Comparison of ENCODE assay signal across 21 cellular contexts in the genomic region with DNA sequence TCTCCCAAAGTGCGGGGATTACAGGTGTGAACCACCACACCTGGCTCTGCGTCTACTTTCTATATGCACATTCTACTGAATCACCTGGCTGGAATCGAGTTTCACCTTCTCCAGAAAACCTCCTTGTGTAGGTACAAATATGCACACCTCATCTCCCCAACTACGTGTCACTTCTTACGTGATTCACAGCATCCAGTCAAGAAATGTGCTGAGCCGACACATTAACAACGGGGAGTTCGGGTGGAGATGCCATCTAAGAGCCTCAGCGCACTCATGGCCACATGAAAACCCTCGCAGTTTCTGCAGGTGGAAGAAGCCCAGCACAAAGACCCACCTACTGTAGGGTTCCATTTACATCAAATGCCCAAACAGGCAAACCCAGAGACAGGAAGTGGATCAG. TPM values are rescaled to one million over a fixed set of nuclear protein-coding genes. Genes with fewer than 3 reads are reported as not detected.
DNase-seq lines count a peak whose midpoint lies in the region; ATAC-seq, FAIRE-seq and TF ChIP-seq lines count a peak whose summit lies in the region.
"Had no signal": no experiment of that assay in that cellular context is flagged by ENCODE, and none has a peak within 500 bp of the region (broad histone marks: within the 10 kb centered on the region; RNA-seq: fewer than 3 reads in every experiment).

No MANE protein-coding gene starts in this region.

- H2BK5ac ChIP-seq in IMR-90 (ENCODE audit: low read depth, low read length, poor library complexity, severe bottlenecking): no peak overlapping the region

- no peak overlapping the region for H2BK15ac ChIP-seq in IMR-90 (ENCODE audit: low read depth, low read length)

- no TSS peak for BruUV-seq in IMR-90 (replicated peaks; lab: Mats Ljungman, UMichigan)
- no TSS peak for BruUV-seq in K562 (replicated peaks; lab: Mats Ljungman, UMichigan)

- H3K79me2 ChIP-seq in K562 (ENCODE audit: control insufficient read depth, insufficient read depth, low read length) (no peaks in the 10 kb centered on the region), osteoblast (ENCODE audit: insufficient read depth, low read length) (no peaks in the 10 kb centered on the region)

- no peak for FAIRE-seq in K562 (lab: Jason Lieb, UNC)
- FAIRE-seq: A204.1, GM12892, GM18507, HTR-8/SVneo had no signal

- H3K9me3 ChIP-seq in IMR-90 (ENCODE audit: control insufficient read depth, insufficient read depth, low read length): no peaks in the 10 kb centered on the region
- H3K9me3 ChIP-seq in K562 (replicated peaks; ENCODE audit: control insufficient read depth, insufficient read depth, low read depth, low read length): no peaks in the 10 kb centered on the region
- H3K9me3 ChIP-seq in osteoblast (ENCODE audit: low read depth, low read length): no peaks in the 10 kb centered on the region
- H3K9me3 ChIP-seq: HAP-1 had no signal

- no peak for TF ChIP-seq CTCF in IMR-90 (conservative IDR thresholded peaks at IDR 0.05; ENCODE audit: low read depth, low read length)
- TF ChIP-seq CTCF in K562 (IDR thresholded peaks at IDR 0.05 in 2 of 3, conservative IDR thresholded peaks at IDR 0.05 in 1 of 3; ENCODE audit: insufficient read depth in 2 of 3, low read depth in 1 of 3, low read length in 3 of 3): no peak
- no peak for TF ChIP-seq CTCF in osteoblast (IDR thresholded peaks at IDR 0.05; ENCODE audit: extremely low read depth, low read depth, low read length)

- H3K27ac ChIP-seq in IMR-90 (ENCODE audit: insufficient read depth, low read length): no peak overlapping the region
- H3K27ac ChIP-seq in K562 (ENCODE audit: extremely low read depth, low read depth, low read length): no peak overlapping the region
- no peak overlapping the region for H3K27ac ChIP-seq in osteoblast (ENCODE audit: low read depth, low read length)
- H3K27ac ChIP-seq: GM23248, KMS-11 had no signal

- CTCF ChIA-PET in IMR-90 (lab: Yijun Ruan, JAX) (no interaction called here), K562 (lab: Yijun Ruan, JAX; ENCODE audit: low intra/inter-chr PET ratio) (no interaction called here)

- no peaks in the 10 kb centered on the region for H3K27me3 ChIP-seq in IMR-90 (ENCODE audit: control insufficient read depth, insufficient read depth, low read length)
- no peaks in the 10 kb centered on the region for H3K27me3 ChIP-seq in K562 (ENCODE audit: control insufficient read depth in 2 of 2, insufficient read depth in 2 of 2, low read length in 2 of 2)
- no peaks in the 10 kb centered on the region for H3K27me3 ChIP-seq in osteoblast (ENCODE audit: insufficient read depth, low read length)

- TF ChIP-seq EP300 in K562 (IDR thresholded peaks at IDR 0.05; ENCODE audit: low read length): no peak

- H2BK20ac ChIP-seq in IMR-90 (ENCODE audit: low read depth, low read length): no peak overlapping the region

- H3K4me3 ChIP-seq in IMR-90 (ENCODE audit: insufficient read depth, low read depth, low read length) (no peak overlapping the region), K562 (no peak overlapping the region), osteoblast (ENCODE audit: insufficient read depth, low read length) (no peak overlapping the region)
- H3K4me3 ChIP-seq: GM23248, HAP-1 had no signal

- H3K79me1 ChIP-seq in IMR-90 (ENCODE audit: low read depth in 1 of 2, low read length in 2 of 2): no peaks in the 10 kb centered on the region

- peak overlapping the region; percentile 26 for H2AK9ac ChIP-seq in IMR-90 (replicated peaks; ENCODE audit: low read depth, low read length, poor library complexity)

- no peak overlapping the region for H4K91ac ChIP-seq in IMR-90 (ENCODE audit: insufficient read depth, low read depth, low read length)

- ATAC-seq in IMR-90 (ENCODE audit: low read depth) (no peak), K562 (no peak), HG03432 (IDR thresholded peaks at IDR 0.05; ENCODE audit: unreplicated experiment) (no peak)

- no peak overlapping the region for H2BK120ac ChIP-seq in IMR-90 (ENCODE audit: low read depth, low read length)

- H2AFZ ChIP-seq in IMR-90 (replicated peaks; ENCODE audit: low read length, poor library complexity) (no peak overlapping the region), K562 (ENCODE audit: low read depth, low read length) (no peak overlapping the region), osteoblast (ENCODE audit: low read length) (no peak overlapping the region)
- H2AFZ ChIP-seq: GM23248 had no signal

- no peak overlapping the region for H3K23ac ChIP-seq in IMR-90 (ENCODE audit: low read depth, low read length)

- POLR2A ChIA-PET in IMR-90 (lab: Charles Lee; ENCODE audit: unreplicated experiment): no interaction called here
- POLR2A ChIA-PET in K562 (lab: Yijun Ruan, JAX): interaction anchor here (0.7 kb wide), 1 partner anchor 11 kb away, joined by 4 read pairs; no protein-coding TSS in a partner anchor

- H3K18ac ChIP-seq in IMR-90 (ENCODE audit: low read depth, low read length): no peak overlapping the region

- no peaks in the 10 kb centered on the region; the same call in 1 of the 2 replicates for H4K20me1 ChIP-seq in IMR-90 (ENCODE audit: insufficient read depth, low read length)
- 0 out of 2 replicates have a peak, but pooled peaks cover 4% of the 10 kb centered on the region for H4K20me1 ChIP-seq in K562 (replicated peaks; ENCODE audit: control insufficient read depth, insufficient read depth, low read length)
- H4K20me1 ChIP-seq in osteoblast (ENCODE audit: insufficient read depth, low read length): no peaks in the 10 kb centered on the region

- TF ChIP-seq RAD21 in IMR-90 (IDR thresholded peaks at IDR 0.05; ENCODE audit: low read length) (no peak), K562 (CRISPR knock-in tag; conservative IDR thresholded peaks at IDR 0.05 in 1 of 2, IDR thresholded peaks at IDR 0.05 in 1 of 2) (no peak)

- no peak overlapping the region for H3K4me2 ChIP-seq in IMR-90 (ENCODE audit: low read depth, low read length)
- H3K4me2 ChIP-seq in K562 (ENCODE audit: insufficient read depth, low read length): no peak overlapping the region
- no peak overlapping the region for H3K4me2 ChIP-seq in osteoblast (ENCODE audit: insufficient read depth, low read length)
- H3K4me2 ChIP-seq: KMS-11 had no signal

- no peak overlapping the region for H4K5ac ChIP-seq in IMR-90 (ENCODE audit: low read depth, low read length)

- no peak overlapping the region for H3K56ac ChIP-seq in IMR-90 (ENCODE audit: extremely low read depth, insufficient read depth, low read length)

- H3K9me1 ChIP-seq in IMR-90 (ENCODE audit: insufficient read depth, low read length) (no peaks in the 10 kb centered on the region), K562 (ENCODE audit: control insufficient read depth, insufficient read depth, low read length) (peaks cover 4% of the 10 kb centered on the region)

- H3K4me1 ChIP-seq in IMR-90 (ENCODE audit: control insufficient read depth, insufficient read depth, low read length): no peaks in the 10 kb centered on the region
- no peaks in the 10 kb centered on the region for H3K4me1 ChIP-seq in K562 (replicated peaks in 1 of 2; ENCODE audit: control insufficient read depth in 2 of 2, insufficient read depth in 2 of 2, low read length in 2 of 2)
- H3K4me1 ChIP-seq in osteoblast (ENCODE audit: insufficient read depth, low read length): no peaks in the 10 kb centered on the region
- H3K4me1 ChIP-seq: HAP-1 had no signal

- H3K14ac ChIP-seq in IMR-90 (replicated peaks; ENCODE audit: low read depth, low read length): no peak overlapping the region

- no peak overlapping the region for H4K8ac ChIP-seq in IMR-90 (ENCODE audit: low read depth in 2 of 2, low read length in 2 of 2)

- H3K36me3 ChIP-seq in IMR-90 (ENCODE audit: control insufficient read depth, insufficient read depth, low read length) (peaks cover 32% of the 10 kb centered on the region), K562 (ENCODE audit: control insufficient read depth, insufficient read depth, low read length) (peaks cover 92% of the 10 kb centered on the region), osteoblast (ENCODE audit: insufficient read depth, low read length) (peaks cover 26% of the 10 kb centered on the region)

- no peak overlapping the region for H3K9ac ChIP-seq in IMR-90 (ENCODE audit: low read depth, low read length)
- no peak overlapping the region for H3K9ac ChIP-seq in K562 (ENCODE audit: insufficient read depth in 1 of 2, low read depth in 2 of 2, low read length in 2 of 2)
- H3K9ac ChIP-seq: GM23248, KMS-11 had no signal

- no peak overlapping the region for H3K4ac ChIP-seq in IMR-90 (ENCODE audit: low read depth, low read length)

- in situ Hi-C loops in IMR-90 (cut with MboI; ENCODE audit: low sequenced_read_pairs) (no loop called here), K562 (cut with MboI) (no loop called here)

- no peak overlapping the region for H2AK5ac ChIP-seq in IMR-90 (ENCODE audit: low read depth, low read length)

- WGBS in IMR-90 (ENCODE audit: extremely low coverage in 2 of 2, insufficient read length in 1 of 2), 2 experiments: 96% methylated on average over 8 of the region's 10 CpGs; no CpG with 5 or more reads in 1 of the 2 experiments
- WGBS in K562 (ENCODE audit: insufficient coverage, low coverage, missing lambda C conversion rate): 97% methylated on average over 10 of the region's 10 CpGs

- intact Hi-C loops in IMR-90 (cut with micrococcal nuclease): no loop called here
- intact Hi-C loops in K562 (cut with micrococcal nuclease): no loop called here

- no peak for DNase-seq in IMR-90
- no peak for DNase-seq in K562 (ENCODE audit: extremely low read depth in 1 of 4, low spot score in 3 of 4)
- peak; percentile 72 for DNase-seq in osteoblast (ENCODE audit: insufficient read length, low spot score, missing footprints)
- DNase-seq in NCI-H82 treated with DMSO at 0.1 percent for 48 hours (lab: John Stamatoyannopoulos, UW; ENCODE audit: unreplicated experiment): no peak
- DNase-seq: AML-193; CD4-positive, alpha-beta memory T cell; DMS153; DMS79; GDM1; GM23248 had no signal

- dilution Hi-C loops in IMR-90 (cut with HindIII; ENCODE audit: low sequenced_read_pairs, unreplicated experiment): no loop called here

- TF ChIP-seq POLR2A in IMR-90 (IDR thresholded peaks at IDR 0.05; ENCODE audit: low read depth, low read length): no peak
- TF ChIP-seq POLR2A in K562 (conservative IDR thresholded peaks at IDR 0.05): no peak

RNA-seq across cellular contexts. Expression of a gene that starts 29.3 kb away (rescaled TPM):
- total RNA-seq in IMR-90 (2012; rRNA removed) (not detected in 2 replicates), K562 (2014; rRNA removed) (not detected in 2 replicates), K562 (2014; rRNA removed; fragmentation: Illumina TruSeq; extraction: Trizol) (not detected in 2 replicates), K562 (2015; rRNA removed; fragmentation: Illumina TruSeq; extraction: Trizol) (not detected in 2 replicates), K562 (2021) (not detected in 2 replicates), osteoblast (not detected in 2 replicates)
- polyA plus RNA-seq in IMR-90 (2012; rRNA removed) (not detected in 2 replicates), K562 (2011; rRNA removed) (not detected in 2 replicates), K562 (2014; fragmentation: Illumina TruSeq; extraction: Trizol) (not detected in 2 replicates), K562 (2014; fragmentation: Nextera tagmentation; extraction: Ambion mirVana) (not detected), K562 (2014; rRNA removed) (not detected in 2 replicates)
- not detected in 2 replicates for polyA plus RNA-seq in IMR-90 (2012; cell fraction: cytosol; rRNA removed)
- polyA plus RNA-seq in IMR-90 (2012; cell fraction: nucleus; rRNA removed; ENCODE audit: low replicate concordance): not detected in 2 replicates
- total RNA-seq in K562 (2011; cell fraction: chromatin; rRNA removed; ENCODE audit: low replicate concordance): not detected in 2 replicates
- not detected in 2 replicates for total RNA-seq in K562 (2011; cell fraction: nucleolus; rRNA removed)
- not detected in 2 replicates for total RNA-seq in K562 (2011; cell fraction: nucleoplasm; rRNA removed)
- not detected in 2 replicates for polyA plus RNA-seq in K562 (2011; cell fraction: cytosol; rRNA removed)
- not detected in 2 replicates for polyA plus RNA-seq in K562 (2011; cell fraction: nucleus; rRNA removed)
- 0.06 and 0.14 TPM in 2 replicates for polyA plus RNA-seq in K562 (2012)
- not detected in 2 replicates for polyA minus RNA-seq in K562 (2011; rRNA and poly(A)+ RNA removed)
- not detected in 2 replicates for polyA minus RNA-seq in K562 (2011; cell fraction: cytosol; rRNA and poly(A)+ RNA removed)
- polyA minus RNA-seq in K562 (2011; cell fraction: nucleus; rRNA and poly(A)+ RNA removed): not detected in 2 replicates
- total RNA-seq: CD4-positive, alpha-beta memory T cell; Daoy; GM23248; H4 had no signal
- polyA plus RNA-seq: BJ; CD14-positive monocyte; CD4-positive, alpha-beta memory T cell; GM23248 had no signal

RNA-seq across cellular contexts. Expression of a gene that starts 37.5 kb away (rescaled TPM):
- total RNA-seq in IMR-90 (2012; rRNA removed) (0.28 TPM in 1 of 2 replicates, not detected in the other), K562 (2014; rRNA removed) (not detected in 2 replicates), K562 (2014; rRNA removed; fragmentation: Illumina TruSeq; extraction: Trizol) (not detected in 2 replicates), K562 (2015; rRNA removed; fragmentation: Illumina TruSeq; extraction: Trizol) (not detected in 2 replicates), K562 (2021) (not detected in 2 replicates), osteoblast (not detected in 2 replicates)
- polyA plus RNA-seq in IMR-90 (2012; rRNA removed) (0.90 and 1.0 TPM in 2 replicates), K562 (2011; rRNA removed) (not detected in 2 replicates), K562 (2014; fragmentation: Illumina TruSeq; extraction: Trizol) (not detected in 2 replicates), K562 (2014; fragmentation: Nextera tagmentation; extraction: Ambion mirVana) (not detected), K562 (2014; rRNA removed) (not detected in 2 replicates)
- 0.25 and 0.70 TPM in 2 replicates for polyA plus RNA-seq in IMR-90 (2012; cell fraction: cytosol; rRNA removed)
- 4.5 and 8.7 TPM in 2 replicates for polyA plus RNA-seq in IMR-90 (2012; cell fraction: nucleus; rRNA removed; ENCODE audit: low replicate concordance)
- total RNA-seq in K562 (2011; cell fraction: chromatin; rRNA removed; ENCODE audit: low replicate concordance): not detected in 2 replicates
- not detected in 2 replicates for total RNA-seq in K562 (2011; cell fraction: nucleolus; rRNA removed)
- total RNA-seq in K562 (2011; cell fraction: nucleoplasm; rRNA removed): not detected in 2 replicates
- 0.09 TPM in 1 of 2 replicates, not detected in the other for polyA plus RNA-seq in K562 (2011; cell fraction: cytosol; rRNA removed)
- polyA plus RNA-seq in K562 (2011; cell fraction: nucleus; rRNA removed): 0.20 TPM in 1 of 2 replicates, not detected in the other
- not detected in 2 replicates for polyA plus RNA-seq in K562 (2012)
- not detected in 2 replicates for polyA minus RNA-seq in K562 (2011; rRNA and poly(A)+ RNA removed)
- polyA minus RNA-seq in K562 (2011; cell fraction: cytosol; rRNA and poly(A)+ RNA removed): not detected in 2 replicates
- not detected in 2 replicates for polyA minus RNA-seq in K562 (2011; cell fraction: nucleus; rRNA and poly(A)+ RNA removed)
- total RNA-seq: CD4-positive, alpha-beta memory T cell; Daoy; GM23248; H4 had no signal
- polyA plus RNA-seq: CD14-positive monocyte; CD4-positive, alpha-beta memory T cell; GM23248 had no signal

RNA-seq across cellular contexts. Expression of a gene that starts 39.3 kb away (rescaled TPM):
- total RNA-seq in IMR-90 (2012; rRNA removed) (17.2 TPM in 2 replicates), K562 (2014; rRNA removed) (83.6 and 86.3 TPM in 2 replicates), K562 (2014; rRNA removed; fragmentation: Illumina TruSeq; extraction: Trizol) (36.3 and 39.1 TPM in 2 replicates), K562 (2015; rRNA removed; fragmentation: Illumina TruSeq; extraction: Trizol) (42.2 and 42.3 TPM in 2 replicates), K562 (2021) (130 and 154 TPM in 2 replicates), osteoblast (15.2 and 22.1 TPM in 2 replicates)
- polyA plus RNA-seq in IMR-90 (2012; rRNA removed) (20.7 and 22.4 TPM in 2 replicates), K562 (2011; rRNA removed) (49.6 and 81.7 TPM in 2 replicates), K562 (2014; fragmentation: Illumina TruSeq; extraction: Trizol) (64.2 and 65.6 TPM in 2 replicates), K562 (2014; fragmentation: Nextera tagmentation; extraction: Ambion mirVana) (1 to 10 TPM; 2.4 to 2.5 TPM), K562 (2014; rRNA removed) (90.6 and 126 TPM in 2 replicates)
- 5.0 and 6.0 TPM in 2 replicates for polyA plus RNA-seq in IMR-90 (2012; cell fraction: cytosol; rRNA removed)
- 98.2 and 146 TPM in 2 replicates for polyA plus RNA-seq in IMR-90 (2012; cell fraction: nucleus; rRNA removed; ENCODE audit: low replicate concordance)
- total RNA-seq in K562 (2011; cell fraction: chromatin; rRNA removed; ENCODE audit: low replicate concordance): 895 and 1,680 TPM in 2 replicates
- total RNA-seq in K562 (2011; cell fraction: nucleolus; rRNA removed): 685 and 695 TPM in 2 replicates
- 707 and 745 TPM in 2 replicates for total RNA-seq in K562 (2011; cell fraction: nucleoplasm; rRNA removed)
- polyA plus RNA-seq in K562 (2011; cell fraction: cytosol; rRNA removed): 34.1 and 49.5 TPM in 2 replicates
- polyA plus RNA-seq in K562 (2011; cell fraction: nucleus; rRNA removed): 471 and 640 TPM in 2 replicates
- polyA plus RNA-seq in K562 (2012): 78.0 and 105 TPM in 2 replicates
- polyA minus RNA-seq in K562 (2011; rRNA and poly(A)+ RNA removed): 94.9 and 115 TPM in 2 replicates
- polyA minus RNA-seq in K562 (2011; cell fraction: cytosol; rRNA and poly(A)+ RNA removed): 123 and 159 TPM in 2 replicates
- 317 and 354 TPM in 2 replicates for polyA minus RNA-seq in K562 (2011; cell fraction: nucleus; rRNA and poly(A)+ RNA removed)

RNA-seq across cellular contexts. Expression of a gene that starts 39.5 kb away (rescaled TPM):
- total RNA-seq in IMR-90 (2012; rRNA removed) (10.9 and 13.3 TPM in 2 replicates), K562 (2014; rRNA removed) (66.1 and 70.9 TPM in 2 replicates), K562 (2014; rRNA removed; fragmentation: Illumina TruSeq; extraction: Trizol) (34.8 and 37.8 TPM in 2 replicates), K562 (2015; rRNA removed; fragmentation: Illumina TruSeq; extraction: Trizol) (39.8 and 41.0 TPM in 2 replicates), K562 (2021) (46.1 and 49.6 TPM in 2 replicates), osteoblast (10.1 and 10.6 TPM in 2 replicates)
- polyA plus RNA-seq in IMR-90 (2012; rRNA removed) (20.1 and 20.7 TPM in 2 replicates), K562 (2011; rRNA removed) (37.7 and 44.7 TPM in 2 replicates), K562 (2014; fragmentation: Illumina TruSeq; extraction: Trizol) (43.1 and 52.3 TPM in 2 replicates), K562 (2014; fragmentation: Nextera tagmentation; extraction: Ambion mirVana) (1 to 10 TPM; 3.0 to 6.8 TPM), K562 (2014; rRNA removed) (64.0 and 66.0 TPM in 2 replicates)
- polyA plus RNA-seq in IMR-90 (2012; cell fraction: cytosol; rRNA removed): 19.8 and 25.9 TPM in 2 replicates
- 9.2 and 12.3 TPM in 2 replicates for polyA plus RNA-seq in IMR-90 (2012; cell fraction: nucleus; rRNA removed; ENCODE audit: low replicate concordance)
- 19.3 and 34.7 TPM in 2 replicates for total RNA-seq in K562 (2011; cell fraction: chromatin; rRNA removed; ENCODE audit: low replicate concordance)
- total RNA-seq in K562 (2011; cell fraction: nucleolus; rRNA removed): 30.4 and 31.9 TPM in 2 replicates
- 32.8 and 57.0 TPM in 2 replicates for total RNA-seq in K562 (2011; cell fraction: nucleoplasm; rRNA removed)
- polyA plus RNA-seq in K562 (2011; cell fraction: cytosol; rRNA removed): 48.9 and 69.8 TPM in 2 replicates
- polyA plus RNA-seq in K562 (2011; cell fraction: nucleus; rRNA removed): 30.7 and 38.7 TPM in 2 replicates
- 43.7 and 55.0 TPM in 2 replicates for polyA plus RNA-seq in K562 (2012)
- polyA minus RNA-seq in K562 (2011; rRNA and poly(A)+ RNA removed): 14.0 and 19.0 TPM in 2 replicates
- 12.7 and 15.9 TPM in 2 replicates for polyA minus RNA-seq in K562 (2011; cell fraction: cytosol; rRNA and poly(A)+ RNA removed)
- polyA minus RNA-seq in K562 (2011; cell fraction: nucleus; rRNA and poly(A)+ RNA removed): 7.6 and 10.8 TPM in 2 replicates
